Comparison of ENCODE assay signal across 1 cellular context in genomic region chr16:5502467-5502869, GRCh38.
TF ChIP-seq lines count a peak whose summit lies in the region.

No MANE protein-coding gene starts in this region.

TF ChIP-seq in WTC11, 78 proteins besides CTCF, POLR2A, EP300 and RAD21 (continued from another document):
- TF ChIP-seq PRDM15 (CRISPR knock-in tag; IDR thresholded peaks at IDR 0.05) (no peak), MYBL2 (CRISPR knock-in tag; IDR thresholded peaks at IDR 0.05) (no peak), STAT6 (CRISPR knock-in tag; conservative IDR thresholded peaks at IDR 0.05; ENCODE audit: low read depth) (no peak), ZNF671 (CRISPR knock-in tag; IDR thresholded peaks at IDR 0.05) (no peak), ZMAT4 (CRISPR knock-in tag; IDR thresholded peaks at IDR 0.05) (no peak)
